Comparison of ENCODE assay signal across 8 cellular contexts in genomic region chr7:91263359-91264082, GRCh38. TPM values are rescaled to one million over a fixed set of nuclear protein-coding genes. Genes with fewer than 3 reads are reported as not detected.
DNase-seq lines count a peak whose midpoint lies in the region; ATAC-seq and TF ChIP-seq lines count a peak whose summit lies in the region.

No MANE protein-coding gene starts in this region.

- CTCF ChIA-PET in activated naive CD4-positive, alpha-beta T cell treated with anti-CD3 and anti-CD28 coated beads, Interleukin-2, amount 10 ng/mL, durations not matched to agents 7 days and 5 days (lab: Charles Lee), result no interaction called here

- H3K27me3 Mint-ChIP-seq in activated naive CD4-positive, alpha-beta T cell treated with anti-CD3 and anti-CD28 coated beads, Interleukin-2, amount 10 ng/mL, durations not matched to agents 7 days and 5 days, result peaks cover 65% of the 10 kb centered on the region

- in situ Hi-C loops in T47D (cut with HindIII; ENCODE audit: low pct_unique_long_range_greater_than_20kb, low sequenced_read_pairs), result no loop called here

- no peaks in the 10 kb centered on the region for H3K36me3 Mint-ChIP-seq in activated naive CD4-positive, alpha-beta T cell treated with anti-CD3 and anti-CD28 coated beads, Interleukin-2, amount 10 ng/mL, durations not matched to agents 7 days and 5 days

- no peaks in the 10 kb centered on the region for H3K36me3 ChIP-seq in kidney epithelial cell (ENCODE audit: control insufficient read depth, insufficient read depth, low read length)

- peaks cover 2% of the 10 kb centered on the region for H3K9me3 Mint-ChIP-seq in activated naive CD4-positive, alpha-beta T cell treated with anti-CD3 and anti-CD28 coated beads, Interleukin-2, amount 10 ng/mL, durations not matched to agents 7 days and 5 days

- ATAC-seq in stimulated activated naive CD8-positive, alpha-beta T cell treated with anti-CD3 and anti-CD28 coated beads, Interleukin-15, Interleukin-2, amounts not matched to agents 100 U/mL and 50 U/mL, for 24 hours, result no peak
- ATAC-seq in GM18870 (IDR thresholded peaks at IDR 0.05; ENCODE audit: unreplicated experiment) (no peak), GM18873 (IDR thresholded peaks at IDR 0.05; ENCODE audit: low FRiP score, unreplicated experiment) (no peak)

- H3K4me3 ChIP-seq in kidney epithelial cell (ENCODE audit: low read depth, low read length), result peak overlapping the region; percentile 51

- H3K27ac Mint-ChIP-seq in activated naive CD4-positive, alpha-beta T cell treated with anti-CD3 and anti-CD28 coated beads, Interleukin-2, amount 10 ng/mL, durations not matched to agents 7 days and 5 days, result no peak overlapping the region

- peaks cover 13% of the 10 kb centered on the region for H3K4me1 Mint-ChIP-seq in activated naive CD4-positive, alpha-beta T cell treated with anti-CD3 and anti-CD28 coated beads, Interleukin-2, amount 10 ng/mL, durations not matched to agents 7 days and 5 days

- no peak for TF ChIP-seq CTCF in kidney epithelial cell (IDR thresholded peaks at IDR 0.05; ENCODE audit: insufficient read depth, low read length, poor library complexity, severe bottlenecking)

- no peak for DNase-seq in activated naive CD4-positive, alpha-beta T cell treated with anti-CD3 and anti-CD28 coated beads, Interleukin-2, amount 10 ng/mL, durations not matched to agents 7 days and 5 days
- DNase-seq in activated naive CD4-positive, alpha-beta T cell treated with Interleukin-2 at 50 U/mL for 16 hours, result no peak
- DNase-seq in NCI-H69 (lab: John Stamatoyannopoulos, UW) (peak; percentile 72), T47D (ENCODE audit: low read depth in 1 of 2, low spot score in 1 of 2) (peak; percentile 10 to 42), kidney epithelial cell (ENCODE audit: low read depth) (no peak)
- DNase-seq in stimulated activated naive CD8-positive, alpha-beta T cell treated with anti-CD3 and anti-CD28 coated beads, Interleukin-15, Interleukin-2, amounts not matched to agents 100 U/mL and 50 U/mL, for 24 hours, result peak; percentile 7

- peaks cover 10% of the 10 kb centered on the region for H3K27me3 ChIP-seq in kidney epithelial cell (ENCODE audit: control insufficient read depth, insufficient read depth, low read length)

- peak overlapping the region; percentile 84 for H3K4me3 Mint-ChIP-seq in activated naive CD4-positive, alpha-beta T cell treated with anti-CD3 and anti-CD28 coated beads, Interleukin-2, amount 10 ng/mL, durations not matched to agents 7 days and 5 days

RNA-seq across cellular contexts. Expression of gene FZD1, which starts 0.7 kb away (rescaled TPM):
- total RNA-seq in kidney epithelial cell, result 8.6 and 10.1 TPM in 2 replicates

Comparison
In these comparisons a context has a peak if more than half of its experiments do, and no peak if none do; other contexts are left out.
1. DNase-seq: peak in NCI-H69 (single experiment), T47D (2 of 2) and stimulated activated naive CD8-positive, alpha-beta T cell treated with anti-CD3 and anti-CD28 coated beads, Interleukin-15, Interleukin-2, amounts not matched to agents 100 U/mL and 50 U/mL, for 24 hours (single experiment); none in activated naive CD4-positive, alpha-beta T cell treated with anti-CD3 and anti-CD28 coated beads, Interleukin-2, amount 10 ng/mL, durations not matched to agents 7 days and 5 days (single experiment), activated naive CD4-positive, alpha-beta T cell treated with Interleukin-2 at 50 U/mL for 16 hours (single experiment) and kidney epithelial cell (single experiment).